In genomic region chr6:122007366-122007765, GRCh38 we compare ENCODE assay signal across 19 cellular contexts.
DNase-seq lines count a peak whose midpoint lies in the region; ATAC-seq and TF ChIP-seq lines count a peak whose summit lies in the region.
"Had no signal": no experiment of that assay in that cellular context is flagged by ENCODE, and none has a peak within 500 bp of the region (broad histone marks: within the 10 kb centered on the region; RNA-seq: fewer than 3 reads in every experiment).

No MANE protein-coding gene starts in this region.

- H3K4me3 Mint-ChIP-seq in WTC11 (peak overlapping the region; percentile 20; the same call in 1 of the 2 replicates), osteocyte (ENCODE audit: unreplicated experiment) (peak overlapping the region; percentile 16)
- H3K4me3 Mint-ChIP-seq: activated naive CD8-positive, alpha-beta T cell treated with anti-CD3 and anti-CD28 coated beads, Interleukin-2, amount 10 ng/mL, durations not matched to agents 7 days and 5 days; central memory CD8-positive, alpha-beta T cell; T-helper 17 cell had no signal

- no peaks in the 10 kb centered on the region for H3K27me3 ChIP-seq in cardiac muscle cell
- H3K27me3 ChIP-seq: gastroesophageal sphincter, neutrophil, right atrium auricular region had no signal

- peaks cover 21% of the 10 kb centered on the region for H3K4me1 ChIP-seq in cardiac muscle cell (ENCODE audit: low read depth)

- H3K4me3 ChIP-seq in cardiac muscle cell (no peak overlapping the region), fibroblast of villous mesenchyme (ENCODE audit: low read depth, low read length) (no peak overlapping the region)
- H3K4me3 ChIP-seq: gastroesophageal sphincter, right atrium auricular region had no signal

- CTCF ChIA-PET in WTC11 (lab: Charles Lee) = interaction anchor here (1.5 kb wide), 1 partner anchor 157 kb away, joined by 9 read pairs; no protein-coding TSS in a partner anchor

- H3K27ac ChIP-seq in cardiac muscle cell = no peak overlapping the region
- H3K27ac ChIP-seq: C4-2B, gastroesophageal sphincter, neutrophil had no signal

- POLR2A ChIA-PET in WTC11 (lab: Charles Lee) = no interaction called here

- TF ChIP-seq CTCF in cardiac muscle cell (IDR thresholded peaks at IDR 0.05; ENCODE audit: low read depth, low read length) (no peak), WTC11 (IDR thresholded peaks at IDR 0.05) (no peak), fibroblast of villous mesenchyme (IDR thresholded peaks at IDR 0.05; ENCODE audit: insufficient read depth, low read depth, low read length) (no peak), osteocyte (IDR thresholded peaks at IDR 0.05) (no peak)

- H3K9me3 Mint-ChIP-seq in WTC11 (peaks cover 12% of the 10 kb centered on the region), osteocyte (ENCODE audit: unreplicated experiment) (no peaks in the 10 kb centered on the region)
- H3K9me3 Mint-ChIP-seq: activated naive CD8-positive, alpha-beta T cell treated with anti-CD3 and anti-CD28 coated beads, Interleukin-2, amount 10 ng/mL, durations not matched to agents 7 days and 5 days had no signal

- peak; percentile 70 for ATAC-seq in WTC11
- ATAC-seq in GM21619 (IDR thresholded peaks at IDR 0.05; ENCODE audit: unreplicated experiment) = no peak
- ATAC-seq in GM21528 (IDR thresholded peaks at IDR 0.05; ENCODE audit: low FRiP score, unreplicated experiment) = no peak
- ATAC-seq: gastroesophageal sphincter, HCT116, T-helper 17 cell had no signal

- H3K9me3 ChIP-seq in cardiac muscle cell (ENCODE audit: low read depth) = no peaks in the 10 kb centered on the region
- H3K9me3 ChIP-seq: gastroesophageal sphincter, neutrophil, right atrium auricular region had no signal

- no peaks in the 10 kb centered on the region for H3K36me3 ChIP-seq in cardiac muscle cell
- H3K36me3 ChIP-seq: gastroesophageal sphincter, neutrophil, right atrium auricular region had no signal

- H3K4me1 Mint-ChIP-seq in WTC11 (peaks cover 41% of the 10 kb centered on the region), osteocyte (ENCODE audit: unreplicated experiment) (peaks cover 41% of the 10 kb centered on the region)
- H3K4me1 Mint-ChIP-seq: central memory CD8-positive, alpha-beta T cell; T-helper 17 cell had no signal

- 0 out of 2 replicates have a peak, but pooled peaks cover 4% of the 10 kb centered on the region for H3K36me3 Mint-ChIP-seq in WTC11
- H3K36me3 Mint-ChIP-seq in osteocyte (ENCODE audit: unreplicated experiment) = peaks cover 2% of the 10 kb centered on the region
- H3K36me3 Mint-ChIP-seq: activated naive CD8-positive, alpha-beta T cell treated with anti-CD3 and anti-CD28 coated beads, Interleukin-2, amount 10 ng/mL, durations not matched to agents 7 days and 5 days had no signal

- H3K27me3 Mint-ChIP-seq in WTC11 (ENCODE audit: low read depth) (no peaks in the 10 kb centered on the region), osteocyte (ENCODE audit: unreplicated experiment) (peaks cover 14% of the 10 kb centered on the region)
- H3K27me3 Mint-ChIP-seq: central memory CD8-positive, alpha-beta T cell; T-helper 17 cell had no signal

- intact Hi-C loops in cardiac septum (cut with DNase I) = loop anchor here (5.0 to 10.0 kb wide), 2 partner anchors 153 to 575 kb away; no protein-coding TSS in a partner anchor

- DNase-seq in cardiac muscle cell (ENCODE audit: low read depth in 1 of 2, low spot score in 1 of 2) (peak; percentile 4 to 23), cardiac septum (ENCODE audit: low spot score) (no peak), WTC11 (ENCODE audit: low spot score) (no peak), fibroblast of villous mesenchyme (ENCODE audit: low read depth) (peak; percentile 27), osteocyte (ENCODE audit: extremely low spot score, unreplicated experiment) (no peak), NCI-H146 treated with DMSO at 0.1 percent for 48 hours (lab: John Stamatoyannopoulos, UW; ENCODE audit: unreplicated experiment) (no peak)
- DNase-seq: activated CD8-positive, alpha-beta memory T cell treated with anti-CD3 and anti-CD28 coated beads for 24 hours; activated naive CD8-positive, alpha-beta T cell treated with anti-CD3 and anti-CD28 coated beads, Interleukin-2, amount 10 ng/mL, durations not matched to agents 7 days and 5 days; DMS153; NCI-H226; T-helper 17 cell had no signal

- H3K27ac Mint-ChIP-seq in WTC11 (peak overlapping the region; percentile 92), osteocyte (ENCODE audit: unreplicated experiment) (peak overlapping the region; percentile 36)
- H3K27ac Mint-ChIP-seq: activated naive CD8-positive, alpha-beta T cell treated with anti-CD3 and anti-CD28 coated beads, Interleukin-2, amount 10 ng/mL, durations not matched to agents 7 days and 5 days; T-helper 17 cell had no signal

TF ChIP-seq in WTC11, 78 proteins besides CTCF, POLR2A, EP300 and RAD21:
- TF ChIP-seq NFATC4 (CRISPR knock-in tag; IDR thresholded peaks at IDR 0.05) = no peak
- no peak for TF ChIP-seq AFF4 (CRISPR knock-in tag; IDR thresholded peaks at IDR 0.05; ENCODE audit: borderline replicate concordance)
- no peak for TF ChIP-seq ZNF121 (CRISPR knock-in tag; IDR thresholded peaks at IDR 0.05)
- TF ChIP-seq CREM (CRISPR knock-in tag; IDR thresholded peaks at IDR 0.05) = no peak
- TF ChIP-seq FOXK1 (CRISPR knock-in tag; IDR thresholded peaks at IDR 0.05) = no peak
- TF ChIP-seq KAT7 (CRISPR knock-in tag; IDR thresholded peaks at IDR 0.05; ENCODE audit: borderline replicate concordance) = no peak
- TF ChIP-seq TCF7 (CRISPR knock-in tag; IDR thresholded peaks at IDR 0.05; ENCODE audit: low read depth) = no peak
- TF ChIP-seq TEAD1 (CRISPR knock-in tag; IDR thresholded peaks at IDR 0.05) = no peak
- no peak for TF ChIP-seq NFE2L1 (CRISPR knock-in tag; IDR thresholded peaks at IDR 0.05)
- no peak for TF ChIP-seq ZNF317 (CRISPR knock-in tag; IDR thresholded peaks at IDR 0.05; ENCODE audit: borderline replicate concordance, low read depth)
TF ChIP-seq in WTC11: peak in this region for 0.

Comparison
In these comparisons a context has a peak if more than half of its experiments do, and no peak if none do; other contexts are left out.
1. DNase-seq: peak in cardiac muscle cell (2 of 2) and fibroblast of villous mesenchyme (single experiment); none in cardiac septum (single experiment), WTC11 (single experiment), osteocyte (single experiment) and NCI-H146 treated with DMSO at 0.1 percent for 48 hours (single experiment).